ENCODE assay signal across 8 cellular contexts in genomic region chr11:65422633-65423515, GRCh38. TPM values are rescaled to one million over a fixed set of nuclear protein-coding genes. Genes with fewer than 3 reads are reported as not detected.
DNase-seq lines count a peak whose midpoint lies in the region; ATAC-seq and TF ChIP-seq lines count a peak whose summit lies in the region.

NEAT1 (plus strand) TSS chr11:65422798.

- no peaks in the 10 kb centered on the region for H3K9me3 ChIP-seq in HEK293 (ENCODE audit: control insufficient read depth, insufficient read depth, low read depth, low read length)
- H3K9me3 ChIP-seq in ectodermal cell (ENCODE audit: control insufficient read depth, low read length): no peaks in the 10 kb centered on the region

- H3K36me3 ChIP-seq in HEK293 (ENCODE audit: control insufficient read depth in 2 of 2, insufficient read depth in 1 of 2, low read length in 2 of 2): peaks cover 0 to 51% of the 10 kb centered on the region in 2 experiments; a peak in 1 of 3 replicates
- H3K36me3 ChIP-seq in ectodermal cell (ENCODE audit: control insufficient read depth, insufficient read depth, low read length): no peaks in the 10 kb centered on the region

- peak; percentile 71 for TF ChIP-seq CTCF in HEK293 (tag by site-specific recombination; IDR thresholded peaks at IDR 0.05)

- peak within 1 kb of the TSS; percentile 70 for H3K4me3 ChIP-seq in HEK293 (ENCODE audit: low read depth, low read length)
- H3K4me3 ChIP-seq in ectodermal cell (ENCODE audit: insufficient read depth, low read depth, low read length): peak within 1 kb of the TSS; percentile 57

- WGBS in ectodermal cell, 2 experiments: 32 to 35% methylated on average over 40 of the region's 40 CpGs

- H3K27me3 ChIP-seq in ectodermal cell (ENCODE audit: control insufficient read depth, insufficient read depth, low read length, poor library complexity, severe bottlenecking): no peaks in the 10 kb centered on the region

- POLR2A ChIA-PET in HEK293 (lab: Yijun Ruan, JAX): interaction anchor here (0.6 to 16.9 kb wide), 48 partner anchors 8 to 644 kb away, joined by 3 to 1129 read pairs (median 4); partner anchors contain the start of genes CCDC85B, CDC42EP2, DPF2 and FAM89B

- H3K4me1 ChIP-seq in HEK293 (ENCODE audit: control insufficient read depth, insufficient read depth, low read length) (peaks cover 6% of the 10 kb centered on the region; the same call in 1 of the 2 replicates), ectodermal cell (ENCODE audit: control insufficient read depth, insufficient read depth, low read length) (peaks cover 78% of the 10 kb centered on the region)

- DNase-seq in AG20443 (ENCODE audit: low spot score) (peak; percentile 68), lung microvascular endothelial cell (ENCODE audit: low read depth in 2 of 2) (peak; percentile 95 to 99)
- DNase-seq in NK-92 treated with Interleukin-12 subunit alpha and Interleukin-12 subunit beta, amount 100 ng/mL, for 24 hours (lab: John Stamatoyannopoulos, UW): peak; percentile 90
- DNase-seq in activated CD8-positive, alpha-beta memory T cell treated with anti-CD3 and anti-CD28 coated beads for 1 hour (ENCODE audit: extremely low read depth in 1 of 2, low read depth in 1 of 2): peak; percentile 89 to 90
- peak; percentile 74 to 88 (median 86) for DNase-seq in stimulated activated CD4-positive, alpha-beta T cell treated with anti-CD3 and anti-CD28 coated beads, TNF-alpha, amount 100 ng/mL, for 4 hours (ENCODE audit: low read depth in 3 of 3)

- H3K27ac ChIP-seq in HEK293 (ENCODE audit: extremely low read depth, low read depth, low read length) (peak within 1 kb of the TSS; percentile 98), ectodermal cell (ENCODE audit: insufficient read depth, low read depth, low read length, poor library complexity, severe bottlenecking) (peak within 1 kb of the TSS; percentile 98)

- ATAC-seq in GM21423 (IDR thresholded peaks at IDR 0.05; ENCODE audit: unreplicated experiment): no peak

- CTCF ChIA-PET in HEK293 (lab: Yijun Ruan, JAX): interaction anchor here (0.7 to 2.6 kb wide), 3 partner anchors 8 to 201 kb away, joined by 3 to 15 read pairs (median 4); no protein-coding TSS in a partner anchor

TF ChIP-seq in HEK293, 187 proteins besides CTCF, POLR2A, EP300 and RAD21 (continues in another document):
- TF ChIP-seq GLI4 (tag by site-specific recombination; IDR thresholded peaks at IDR 0.05) (peak; percentile 85), ZNF529 (tag by site-specific recombination; IDR thresholded peaks at IDR 0.05; ENCODE audit: insufficient replicate concordance) (no peak), ZNF623 (tag by site-specific recombination; IDR thresholded peaks at IDR 0.05) (peak; percentile 34; the same call in 1 of the 2 replicates), ZNF24 (tag by site-specific recombination; IDR thresholded peaks at IDR 0.05) (peak; percentile 50; the same call in 1 of the 2 replicates), ZNF416 (tag by site-specific recombination; IDR thresholded peaks at IDR 0.05) (0 out of 2 replicates have a peak, but pooled peaks have one; percentile 21), ZNF639 (tag by site-specific recombination; IDR thresholded peaks at IDR 0.05) (peak; percentile 78), ZNF449 (tag by site-specific recombination; IDR thresholded peaks at IDR 0.05) (no peak), GLI2 (tag by site-specific recombination; IDR thresholded peaks at IDR 0.05; ENCODE audit: borderline replicate concordance, low read depth) (no peak), ZBTB21 (tag by site-specific recombination; IDR thresholded peaks at IDR 0.05) (peak; percentile 33; the same call in 1 of the 2 replicates), ZNF701 (tag by site-specific recombination; IDR thresholded peaks at IDR 0.05) (no peak), ZNF398 (tag by site-specific recombination; IDR thresholded peaks at IDR 0.05) (peak; percentile 72), ZNF394 (tag by site-specific recombination; IDR thresholded peaks at IDR 0.05; ENCODE audit: borderline replicate concordance) (peak; percentile 76), ZNF560 (tag by site-specific recombination; IDR thresholded peaks at IDR 0.05; ENCODE audit: borderline replicate concordance) (no peak), ZNF501 (tag by site-specific recombination; IDR thresholded peaks at IDR 0.05) (no peak; the same call in 1 of the 2 replicates), PRDM6 (tag by site-specific recombination; IDR thresholded peaks at IDR 0.05) (no peak; the same call in 1 of the 2 replicates), TRIM28 (IDR thresholded peaks at IDR 0.05; ENCODE audit: borderline replicate concordance, low read length) (0 out of 2 replicates have a peak, but pooled peaks have one; percentile 31), ZNF132 (tag by site-specific recombination; IDR thresholded peaks at IDR 0.05; ENCODE audit: borderline replicate concordance) (no peak), ZNF677 (tag by site-specific recombination; IDR thresholded peaks at IDR 0.05) (no peak), ZNF184 (tag by site-specific recombination; IDR thresholded peaks at IDR 0.05) (no peak), ZIC2 (tag by site-specific recombination; IDR thresholded peaks at IDR 0.05) (peak; percentile 38), GLIS2 (tag by site-specific recombination; IDR thresholded peaks at IDR 0.05) (peak; percentile 97), ZNF521 (tag by site-specific recombination; IDR thresholded peaks at IDR 0.05) (no peak), GLIS1 (tag by site-specific recombination; IDR thresholded peaks at IDR 0.05) (peak; percentile 67), ZNF670 (tag by site-specific recombination; IDR thresholded peaks at IDR 0.05; ENCODE audit: low read depth) (no peak), WT1 (tag by site-specific recombination; IDR thresholded peaks at IDR 0.05) (peak; percentile 54), SP7 (tag by site-specific recombination; IDR thresholded peaks at IDR 0.05) (peak; percentile 45), ZNF510 (tag by site-specific recombination; IDR thresholded peaks at IDR 0.05; ENCODE audit: insufficient replicate concordance) (no peak), ZNF350 (tag by site-specific recombination; IDR thresholded peaks at IDR 0.05) (no peak), ZNF354C (tag by site-specific recombination; IDR thresholded peaks at IDR 0.05; ENCODE audit: borderline replicate concordance, low read depth) (no peak), HOXC10 (CRISPR knock-in tag; IDR thresholded peaks at IDR 0.05) (0 out of 2 replicates have a peak, but pooled peaks have one; percentile 12)

RNA-seq across cellular contexts. Expression of gene NEAT1, which starts in this region (rescaled TPM):
- polyA plus RNA-seq in ectodermal cell (2013, experiment 1 of 4): 40.3 TPM
- polyA plus RNA-seq in ectodermal cell (2013, experiment 2 of 4): 49.6 TPM
- 17.1 TPM for polyA plus RNA-seq in ectodermal cell (2013, experiment 3 of 4)
- 14.7 TPM for polyA plus RNA-seq in ectodermal cell (2013, experiment 4 of 4)
- 26.4 and 94.2 TPM in 2 replicates for total RNA-seq in lung microvascular endothelial cell
